In the genomic region with DNA sequence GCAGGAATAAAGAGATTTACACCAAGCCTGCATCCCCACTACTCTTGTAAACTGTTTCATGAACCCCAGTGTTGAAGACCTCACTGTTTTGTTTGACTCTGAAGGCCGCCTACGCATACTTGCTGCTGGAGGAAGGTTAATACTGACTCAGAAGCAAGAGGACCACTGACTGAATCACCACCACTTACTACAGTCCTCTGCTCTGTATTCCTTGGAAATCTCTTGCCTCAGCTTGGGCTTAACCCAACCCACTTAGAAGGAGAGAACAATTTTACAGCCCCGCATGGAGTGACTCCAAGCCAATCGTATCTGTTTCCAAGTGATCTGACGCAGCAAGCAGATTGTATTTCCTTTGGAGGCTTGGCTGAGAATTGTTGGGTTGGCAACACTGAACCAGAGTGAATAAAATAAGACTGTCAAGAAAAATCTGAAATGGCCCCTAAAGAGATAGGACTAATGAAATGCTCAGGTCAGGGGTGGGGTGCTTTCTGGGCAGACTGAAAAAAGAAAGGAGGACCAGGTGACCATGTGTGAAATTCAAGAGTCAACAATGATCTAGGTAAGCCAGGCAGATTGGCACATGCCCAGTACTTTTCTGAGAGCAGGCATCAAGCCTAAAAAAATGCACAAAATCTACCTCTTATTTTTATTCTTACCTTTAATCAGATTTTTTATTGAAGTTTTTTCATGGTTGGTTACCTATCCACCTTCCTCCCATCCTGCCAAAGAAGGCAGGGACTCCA, we compare ENCODE assay signal across 9 cellular contexts.
DNase-seq lines count a peak whose midpoint lies in the region; ATAC-seq, FAIRE-seq and TF ChIP-seq lines count a peak whose summit lies in the region.
"Had no signal": no experiment of that assay in that cellular context is flagged by ENCODE, and none has a peak within 500 bp of the region (broad histone marks: within the 10 kb centered on the region; RNA-seq: fewer than 3 reads in every experiment).

No MANE protein-coding gene starts in this region.

- DNase-seq in HK-2 (ENCODE audit: unreplicated experiment) (peak; percentile 14), breast epithelium (ENCODE audit: low spot score in 2 of 2) (peak in 1 of 2 donors; percentile 51), left lobe of liver (ENCODE audit: low spot score) (peak; percentile 66), stromal cell of bone marrow (ENCODE audit: low read depth) (peak; percentile 100), NOMO-1 (lab: John Stamatoyannopoulos, UW; ENCODE audit: unreplicated experiment in 2 of 2) (no peak), natural killer cell (no peak), D721Med (ENCODE audit: insufficient read length, low spot score) (no peak)
- DNase-seq: naive thymus-derived CD4-positive, alpha-beta T cell had no signal

- TF ChIP-seq POLR2A in breast epithelium (IDR thresholded peaks at IDR 0.05), result no peak

- H3K27me3 Mint-ChIP-seq in natural killer cell (ENCODE audit: low read depth in 2 of 2), result no peaks in the 10 kb centered on the region
- H3K27me3 Mint-ChIP-seq: naive thymus-derived CD4-positive, alpha-beta T cell had no signal

- H3K4me1 ChIP-seq in breast epithelium, result peaks cover 8 to 19% of the 10 kb centered on the region in 2 donors

- no peaks in the 10 kb centered on the region for H3K36me3 ChIP-seq in breast epithelium

- no peaks in the 10 kb centered on the region for H3K27me3 ChIP-seq in breast epithelium

- intact Hi-C loops in breast epithelium (cut with DNase I; ENCODE audit: low total_unique reads) (no loop called here), natural killer cell (cut with micrococcal nuclease) (no loop called here)

- H3K9me3 ChIP-seq in breast epithelium, result no peaks in the 10 kb centered on the region

- H3K4me1 Mint-ChIP-seq in natural killer cell, result no peaks in the 10 kb centered on the region

- no peaks in the 10 kb centered on the region for H3K36me3 Mint-ChIP-seq in natural killer cell

- peak overlapping the region; percentile 95 to 98 for H3K27ac ChIP-seq in breast epithelium

- no peak overlapping the region for H3K4me3 ChIP-seq in breast epithelium

- ATAC-seq in left lobe of liver, result peak; percentile 83
- ATAC-seq in HG03039 (IDR thresholded peaks at IDR 0.05; ENCODE audit: unreplicated experiment), result no peak
- no peak for ATAC-seq in natural killer cell
- ATAC-seq: naive thymus-derived CD4-positive, alpha-beta T cell had no signal

- no peak for TF ChIP-seq CTCF in breast epithelium (IDR thresholded peaks at IDR 0.05)
- TF ChIP-seq CTCF in natural killer cell (IDR thresholded peaks at IDR 0.05), result no peak
- TF ChIP-seq CTCF in D721Med (IDR thresholded peaks at IDR 0.05; ENCODE audit: insufficient read depth, missing control alignments), result no peak

- H3K9me3 Mint-ChIP-seq in natural killer cell, result no peaks in the 10 kb centered on the region

- FAIRE-seq in D721Med (lab: Jason Lieb, UNC), result no peak

- H3K4me3 Mint-ChIP-seq in natural killer cell, result no peak overlapping the region
- H3K4me3 Mint-ChIP-seq: naive thymus-derived CD4-positive, alpha-beta T cell had no signal

- H3K27ac Mint-ChIP-seq in natural killer cell, result no peak overlapping the region
- H3K27ac Mint-ChIP-seq: naive thymus-derived CD4-positive, alpha-beta T cell had no signal

Comparison
In these comparisons a context has a peak if more than half of its experiments do, and no peak if none do; other contexts are left out.
1. DNase-seq: peak in HK-2 (single experiment), left lobe of liver (single experiment) and stromal cell of bone marrow (single experiment); none in NOMO-1 (0 of 2), natural killer cell (single experiment) and D721Med (single experiment).